ENCODE assay signal across 20 cellular contexts in genomic region chr1:25130895-25131294, GRCh38.
DNase-seq lines count a peak whose midpoint lies in the region; ATAC-seq, FAIRE-seq and TF ChIP-seq lines count a peak whose summit lies in the region.
"Had no signal": no experiment of that assay in that cellular context is flagged by ENCODE, and none has a peak within 500 bp of the region (broad histone marks: within the 10 kb centered on the region; RNA-seq: fewer than 3 reads in every experiment).

No MANE protein-coding gene starts in this region.

- no peak overlapping the region for H3K9ac ChIP-seq in BLaER1 treated with 17β-estradiol and CSF1 and Interleukin-3, amounts not matched to agents 10 nM and 100 nM
- H3K9ac ChIP-seq in K562 (ENCODE audit: insufficient read depth in 1 of 2, low read depth in 2 of 2, low read length in 2 of 2), result no peak overlapping the region
- H3K9ac ChIP-seq in neural progenitor cell, result no peak overlapping the region
- H3K9ac ChIP-seq: GM23248 had no signal

- H3K27ac Mint-ChIP-seq in neural progenitor cell, result no peak overlapping the region
- no peak overlapping the region for H3K27ac Mint-ChIP-seq in GM23338
- H3K27ac Mint-ChIP-seq: CD4-positive, alpha-beta T cell; HFFc6 had no signal

- no peaks in the 10 kb centered on the region for H3K9me1 ChIP-seq in K562 (ENCODE audit: control insufficient read depth, insufficient read depth, low read length)

- no peaks in the 10 kb centered on the region for H3F3A ChIP-seq in neural progenitor cell (ENCODE audit: low read depth)
- no peaks in the 10 kb centered on the region for H3F3A ChIP-seq in GM23338 (replicated peaks; ENCODE audit: low read depth)

- CTCF ChIA-PET in K562 (lab: Yijun Ruan, JAX; ENCODE audit: low intra/inter-chr PET ratio), result no interaction called here

- POLR2A ChIA-PET in K562 (lab: Yijun Ruan, JAX), result interaction anchor here (0.6 to 0.7 kb wide), 2 partner anchors 758 to 876 kb away, joined by 3 read pairs; no protein-coding TSS in a partner anchor

- H3K4me3 Mint-ChIP-seq in neural progenitor cell (no peak overlapping the region), GM23338 (no peak overlapping the region)
- H3K4me3 Mint-ChIP-seq: CD14-positive monocyte; CD4-positive, alpha-beta T cell; CD8-positive, alpha-beta memory T cell; H9; HFFc6 had no signal

- FAIRE-seq in K562 (lab: Jason Lieb, UNC), result no peak
- FAIRE-seq: GM12892 had no signal

- no peak for TF ChIP-seq EP300 in K562 (IDR thresholded peaks at IDR 0.05; ENCODE audit: low read length)

- H3K27me3 Mint-ChIP-seq in neural progenitor cell (ENCODE audit: insufficient read depth, low read depth) (peaks cover 9% of the 10 kb centered on the region), GM23338 (ENCODE audit: insufficient read depth, low read depth, poor library complexity) (peaks cover 4% of the 10 kb centered on the region)
- H3K27me3 Mint-ChIP-seq: CD4-positive, alpha-beta T cell had no signal

- H4K20me1 ChIP-seq in BLaER1 treated with 17β-estradiol and CSF1 and Interleukin-3, amounts not matched to agents 10 nM and 100 nM, result no peaks in the 10 kb centered on the region; a peak in 1 of 22 replicates
- H4K20me1 ChIP-seq in K562 (replicated peaks; ENCODE audit: control insufficient read depth, insufficient read depth, low read length) (0 out of 2 replicates have a peak, but pooled peaks cover 6% of the 10 kb centered on the region), neural progenitor cell (ENCODE audit: low read depth) (no peaks in the 10 kb centered on the region), GM23338 (replicated peaks; ENCODE audit: insufficient read depth) (no peaks in the 10 kb centered on the region)

- no peak overlapping the region for H3K4me3 ChIP-seq in BLaER1 treated with 17β-estradiol and CSF1 and Interleukin-3, amounts not matched to agents 10 nM and 100 nM
- no peak overlapping the region for H3K4me3 ChIP-seq in HL-60 (replicated peaks; ENCODE audit: insufficient read depth, low read length)
- no peak overlapping the region for H3K4me3 ChIP-seq in K562
- no peak overlapping the region for H3K4me3 ChIP-seq in neutrophil (ENCODE audit: low read depth in 1 of 2, low read length in 1 of 2)
- H3K4me3 ChIP-seq in neural progenitor cell, result no peak overlapping the region
- no peak overlapping the region for H3K4me3 ChIP-seq in GM23338
- H3K4me3 ChIP-seq: GM23248 had no signal

- peaks cover 8 to 44% (median 36%) of the 10 kb centered on the region in 10 experiments; a peak in 19 of 20 replicates for H3K4me1 ChIP-seq in BLaER1 treated with 17β-estradiol and CSF1 and Interleukin-3, amounts not matched to agents 10 nM and 100 nM
- H3K4me1 ChIP-seq in K562 (replicated peaks in 1 of 2; ENCODE audit: control insufficient read depth in 2 of 2, insufficient read depth in 2 of 2, low read length in 2 of 2), result no peaks in the 10 kb centered on the region
- peaks cover 47 to 49% of the 10 kb centered on the region in 2 experiments for H3K4me1 ChIP-seq in neutrophil (ENCODE audit: control insufficient read depth in 1 of 2, insufficient read depth in 1 of 2, low read depth in 1 of 2, low read length in 1 of 2)
- no peaks in the 10 kb centered on the region for H3K4me1 ChIP-seq in neural progenitor cell
- no peaks in the 10 kb centered on the region for H3K4me1 ChIP-seq in GM23338 (ENCODE audit: insufficient read depth)

- in situ Hi-C loops in K562 (cut with MboI), result no loop called here

- H3K4me1 Mint-ChIP-seq in neural progenitor cell (peaks cover 6% of the 10 kb centered on the region), GM23338 (peaks cover 4% of the 10 kb centered on the region)

- no peak for DNase-seq in HL-60 (ENCODE audit: low read depth in 1 of 2, low spot score in 1 of 2)
- no peak for DNase-seq in K562 (ENCODE audit: extremely low read depth in 1 of 4, low spot score in 3 of 4)
- DNase-seq in neural progenitor cell (ENCODE audit: low spot score), result no peak
- DNase-seq in NCI-H2196 (lab: John Stamatoyannopoulos, UW; ENCODE audit: unreplicated experiment), result no peak
- DNase-seq in GM23338 (ENCODE audit: low spot score), result no peak
- DNase-seq: Calu3; CD4-positive, alpha-beta T cell; CD8-positive, alpha-beta memory T cell; DMS53; DMS79 treated with DMSO at 0.1 percent for 48 hours; GF-D8; GM23248; H9; HFFc6 had no signal

- no peaks in the 10 kb centered on the region for H3K79me2 ChIP-seq in K562 (ENCODE audit: control insufficient read depth, insufficient read depth, low read length)
- H3K79me2 ChIP-seq in neural progenitor cell (ENCODE audit: low read depth), result no peaks in the 10 kb centered on the region
- H3K79me2 ChIP-seq in GM23338 (replicated peaks; ENCODE audit: insufficient read depth), result no peaks in the 10 kb centered on the region

- WGBS in K562 (ENCODE audit: insufficient coverage, low coverage, missing lambda C conversion rate), result under 1% methylated on average over 5 of the region's 5 CpGs

- no peaks in the 10 kb centered on the region for H3K9me3 ChIP-seq in BLaER1 treated with 17β-estradiol and CSF1 and Interleukin-3, amounts not matched to agents 10 nM and 100 nM (replicated peaks in 1 of 11)
- no peaks in the 10 kb centered on the region for H3K9me3 ChIP-seq in K562 (replicated peaks; ENCODE audit: control insufficient read depth, insufficient read depth, low read depth, low read length)
- H3K9me3 ChIP-seq in neutrophil, result no peaks in the 10 kb centered on the region
- H3K9me3 ChIP-seq in neural progenitor cell (ENCODE audit: low read depth), result no peaks in the 10 kb centered on the region

- no peaks in the 10 kb centered on the region for H3K9me2 ChIP-seq in GM23338 (ENCODE audit: insufficient read depth)

- ATAC-seq in K562 (no peak), GM21786 (IDR thresholded peaks at IDR 0.05; ENCODE audit: unreplicated experiment) (no peak), GM23338 (no peak)
- ATAC-seq: HCT116 had no signal

- no peak for TF ChIP-seq RAD21 in K562 (CRISPR knock-in tag; conservative IDR thresholded peaks at IDR 0.05 in 1 of 2, IDR thresholded peaks at IDR 0.05 in 1 of 2)

- peak overlapping the region in 8 of 11 experiments; percentile 9 to 63 (median 34); a peak in 10 of 22 replicates for H3K4me2 ChIP-seq in BLaER1 treated with 17β-estradiol and CSF1 and Interleukin-3, amounts not matched to agents 10 nM and 100 nM
- H3K4me2 ChIP-seq in K562 (ENCODE audit: insufficient read depth, low read length) (no peak overlapping the region), neural progenitor cell (no peak overlapping the region), GM23338 (no peak overlapping the region)

- H3K36me3 ChIP-seq in BLaER1 treated with 17β-estradiol and CSF1 and Interleukin-3, amounts not matched to agents 10 nM and 100 nM, result no peaks in the 10 kb centered on the region
- H3K36me3 ChIP-seq in K562 (ENCODE audit: control insufficient read depth, insufficient read depth, low read length), result no peaks in the 10 kb centered on the region
- H3K36me3 ChIP-seq in neutrophil, result no peaks in the 10 kb centered on the region
- H3K36me3 ChIP-seq in neural progenitor cell, result no peaks in the 10 kb centered on the region
- no peaks in the 10 kb centered on the region for H3K36me3 ChIP-seq in GM23338 (ENCODE audit: insufficient read depth)

- no peak overlapping the region for H2AFZ ChIP-seq in K562 (ENCODE audit: low read depth, low read length)
- H2AFZ ChIP-seq in neural progenitor cell (replicated peaks), result no peak overlapping the region
- H2AFZ ChIP-seq in GM23338, result no peak overlapping the region
- H2AFZ ChIP-seq: GM23248 had no signal

- no peak for TF ChIP-seq POLR2A in K562 (conservative IDR thresholded peaks at IDR 0.05)

- intact Hi-C loops in K562 (cut with micrococcal nuclease), result no loop called here

- H3K9me3 Mint-ChIP-seq in neural progenitor cell (no peaks in the 10 kb centered on the region), GM23338 (no peaks in the 10 kb centered on the region)
- H3K9me3 Mint-ChIP-seq: CD4-positive, alpha-beta T cell; CD8-positive, alpha-beta memory T cell; H9; HFFc6 had no signal

- BruUV-seq in K562 (replicated peaks; lab: Mats Ljungman, UMichigan), result no TSS peak

- TF ChIP-seq CTCF in HL-60 (IDR thresholded peaks at IDR 0.05; ENCODE audit: insufficient read depth, low read length) (no peak), K562 (IDR thresholded peaks at IDR 0.05 in 2 of 3, conservative IDR thresholded peaks at IDR 0.05 in 1 of 3; ENCODE audit: insufficient read depth in 2 of 3, low read depth in 1 of 3, low read length in 3 of 3) (no peak), neutrophil (IDR thresholded peaks at IDR 0.05) (no peak), neural progenitor cell (IDR thresholded peaks at IDR 0.05) (no peak), GM23338 (conservative IDR thresholded peaks at IDR 0.05; ENCODE audit: low read depth in 2 of 2) (no peak)

- H3K27ac ChIP-seq in BLaER1 treated with 17β-estradiol and CSF1 and Interleukin-3, amounts not matched to agents 10 nM and 100 nM, result no peak overlapping the region
- H3K27ac ChIP-seq in HL-60 (replicated peaks) (peak overlapping the region; percentile 83), K562 (ENCODE audit: extremely low read depth, low read depth, low read length) (no peak overlapping the region), neutrophil (peak overlapping the region; percentile 73), neural progenitor cell (no peak overlapping the region), GM23338 (ENCODE audit: low read depth) (no peak overlapping the region)
- H3K27ac ChIP-seq: GM23248 had no signal

- no peaks in the 10 kb centered on the region; a peak in 1 of 22 replicates for H3K27me3 ChIP-seq in BLaER1 treated with 17β-estradiol and CSF1 and Interleukin-3, amounts not matched to agents 10 nM and 100 nM
- H3K27me3 ChIP-seq in HL-60 (ENCODE audit: insufficient read depth, poor library complexity, severe bottlenecking), result no peaks in the 10 kb centered on the region
- H3K27me3 ChIP-seq in K562 (ENCODE audit: control insufficient read depth in 2 of 2, insufficient read depth in 2 of 2, low read length in 2 of 2), result peaks cover 34 to 47% of the 10 kb centered on the region in 2 experiments
- H3K27me3 ChIP-seq in neutrophil, result no peaks in the 10 kb centered on the region
- H3K27me3 ChIP-seq in neural progenitor cell, result no peaks in the 10 kb centered on the region
- no peaks in the 10 kb centered on the region for H3K27me3 ChIP-seq in GM23338 (ENCODE audit: insufficient read depth)

- no peaks in the 10 kb centered on the region for H3K36me3 Mint-ChIP-seq in neural progenitor cell
- H3K36me3 Mint-ChIP-seq in GM23338 (ENCODE audit: low read depth), result no peaks in the 10 kb centered on the region
- H3K36me3 Mint-ChIP-seq: CD14-positive monocyte; CD8-positive, alpha-beta memory T cell had no signal

TF ChIP-seq in K562, 482 proteins besides CTCF, POLR2A, EP300 and RAD21 (continues in another document):
- TF ChIP-seq MEF2D (tag; conservative IDR thresholded peaks at IDR 0.05; ENCODE audit: low read depth) (no peak), PHB (CRISPR knock-in tag; IDR thresholded peaks at IDR 0.05) (no peak), MED1 (CRISPR knock-in tag; IDR thresholded peaks at IDR 0.05; ENCODE audit: borderline replicate concordance) (no peak)

TF ChIP-seq in GM23338, 12 proteins besides CTCF, POLR2A, EP300 and RAD21 (continues in another document):
- no peak for TF ChIP-seq JUNB (IDR thresholded peaks at IDR 0.05; ENCODE audit: unreplicated experiment)
- no peak for TF ChIP-seq STAT1 (IDR thresholded peaks at IDR 0.05; ENCODE audit: unreplicated experiment)
- TF ChIP-seq POLR2AphosphoS5 (IDR thresholded peaks at IDR 0.05; ENCODE audit: low read depth), result no peak
- no peak for TF ChIP-seq ZNF331 (CRISPR knock-in tag; IDR thresholded peaks at IDR 0.05; ENCODE audit: low read depth)
- no peak for TF ChIP-seq NANOG (IDR thresholded peaks at IDR 0.05; ENCODE audit: borderline replicate concordance)

Comparison
In these comparisons a context has a peak if more than half of its experiments do, and no peak if none do; other contexts are left out.
1. H3K27ac ChIP-seq: peak in HL-60 (single experiment) and neutrophil (single experiment); none in BLaER1 treated with 17β-estradiol and CSF1 and Interleukin-3, amounts not matched to agents 10 nM and 100 nM (0 of 11), K562 (single experiment), neural progenitor cell (single experiment) and GM23338 (single experiment).
2. H3K4me2 ChIP-seq: peak in BLaER1 treated with 17β-estradiol and CSF1 and Interleukin-3, amounts not matched to agents 10 nM and 100 nM (8 of 11); none in K562 (single experiment), neural progenitor cell (single experiment) and GM23338 (single experiment).